ENCODE assay signal across 1 cellular context in the genomic region with DNA sequence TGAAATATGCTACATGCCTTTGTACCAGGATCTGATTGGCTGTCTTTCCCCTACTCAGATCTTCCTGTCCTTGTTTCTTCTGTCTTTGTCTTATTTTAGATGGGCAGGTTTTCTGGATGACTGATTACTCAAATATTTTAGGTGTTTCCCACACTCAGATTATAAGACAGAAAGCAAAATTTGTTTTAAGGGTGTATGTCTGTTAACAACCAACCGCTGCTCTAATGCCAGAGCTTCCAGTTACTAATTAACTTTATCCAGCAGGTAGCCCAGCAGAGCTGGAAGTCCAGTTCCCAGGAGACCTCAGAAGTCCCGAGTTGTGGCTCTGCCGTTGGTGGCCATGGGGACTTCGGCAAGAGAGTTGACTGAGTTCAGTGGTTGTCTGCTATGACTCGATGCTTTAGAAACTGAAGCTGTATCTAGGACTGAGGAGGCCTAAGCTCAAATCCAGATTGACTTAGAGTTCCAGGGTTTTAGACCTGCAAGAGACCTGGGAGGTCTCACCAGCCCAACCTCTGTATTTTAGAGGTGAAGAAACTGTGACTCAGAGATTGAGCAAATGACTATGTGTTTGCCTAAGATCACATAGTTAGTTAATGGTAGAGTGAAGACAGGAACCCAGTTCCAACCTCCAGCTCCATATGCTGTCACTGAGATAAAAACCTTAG.
TF ChIP-seq lines count a peak whose summit lies in the region.

No MANE protein-coding gene starts in this region.

TF ChIP-seq in HepG2, 621 proteins besides CTCF, POLR2A, EP300 and RAD21 (continued from another document and continues in another):
- TF ChIP-seq CREM (IDR thresholded peaks at IDR 0.05): peak; percentile 43; the same call in 1 of the 2 replicates
- TF ChIP-seq CREM (CRISPR knock-in tag; IDR thresholded peaks at IDR 0.05): no peak
- TF ChIP-seq, protein P1, sequence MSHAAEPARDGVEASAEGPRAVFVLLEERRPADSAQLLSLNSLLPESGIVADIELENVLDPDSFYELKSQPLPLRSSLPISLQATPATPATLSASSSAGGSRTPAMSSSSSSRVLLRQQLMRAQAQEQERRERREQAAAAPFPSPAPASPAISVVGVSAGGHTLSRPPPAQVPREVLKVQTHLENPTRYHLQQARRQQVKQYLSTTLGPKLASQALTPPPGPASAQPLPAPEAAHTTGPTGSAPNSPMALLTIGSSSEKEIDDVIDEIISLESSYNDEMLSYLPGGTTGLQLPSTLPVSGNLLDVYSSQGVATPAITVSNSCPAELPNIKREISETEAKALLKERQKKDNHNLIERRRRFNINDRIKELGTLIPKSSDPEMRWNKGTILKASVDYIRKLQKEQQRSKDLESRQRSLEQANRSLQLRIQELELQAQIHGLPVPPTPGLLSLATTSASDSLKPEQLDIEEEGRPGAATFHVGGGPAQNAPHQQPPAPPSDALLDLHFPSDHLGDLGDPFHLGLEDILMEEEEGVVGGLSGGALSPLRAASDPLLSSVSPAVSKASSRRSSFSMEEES (CRISPR knock-in tag; IDR thresholded peaks at IDR 0.05): no peak
- no peak for TF ChIP-seq ATF6 (CRISPR knock-in tag; conservative IDR thresholded peaks at IDR 0.05)
- no peak for TF ChIP-seq RAD51 (IDR thresholded peaks at IDR 0.05; ENCODE audit: borderline replicate concordance)
- TF ChIP-seq ZNF234 (CRISPR knock-in tag; conservative IDR thresholded peaks at IDR 0.05): no peak
- TF ChIP-seq ZSCAN9 (CRISPR knock-in tag; IDR thresholded peaks at IDR 0.05; ENCODE audit: borderline replicate concordance): 0 out of 2 replicates have a peak, but pooled peaks have one; percentile 16
- TF ChIP-seq PRMT3 (CRISPR knock-in tag; IDR thresholded peaks at IDR 0.05; ENCODE audit: borderline replicate concordance, low read depth): no peak
- no peak for TF ChIP-seq ZNF333 (CRISPR knock-in tag; IDR thresholded peaks at IDR 0.05; ENCODE audit: borderline replicate concordance)
- TF ChIP-seq ZNF33B (CRISPR knock-in tag; IDR thresholded peaks at IDR 0.05): no peak
- TF ChIP-seq CENPT (CRISPR knock-in tag; IDR thresholded peaks at IDR 0.05; ENCODE audit: low read depth): no peak
- TF ChIP-seq, protein P2, sequence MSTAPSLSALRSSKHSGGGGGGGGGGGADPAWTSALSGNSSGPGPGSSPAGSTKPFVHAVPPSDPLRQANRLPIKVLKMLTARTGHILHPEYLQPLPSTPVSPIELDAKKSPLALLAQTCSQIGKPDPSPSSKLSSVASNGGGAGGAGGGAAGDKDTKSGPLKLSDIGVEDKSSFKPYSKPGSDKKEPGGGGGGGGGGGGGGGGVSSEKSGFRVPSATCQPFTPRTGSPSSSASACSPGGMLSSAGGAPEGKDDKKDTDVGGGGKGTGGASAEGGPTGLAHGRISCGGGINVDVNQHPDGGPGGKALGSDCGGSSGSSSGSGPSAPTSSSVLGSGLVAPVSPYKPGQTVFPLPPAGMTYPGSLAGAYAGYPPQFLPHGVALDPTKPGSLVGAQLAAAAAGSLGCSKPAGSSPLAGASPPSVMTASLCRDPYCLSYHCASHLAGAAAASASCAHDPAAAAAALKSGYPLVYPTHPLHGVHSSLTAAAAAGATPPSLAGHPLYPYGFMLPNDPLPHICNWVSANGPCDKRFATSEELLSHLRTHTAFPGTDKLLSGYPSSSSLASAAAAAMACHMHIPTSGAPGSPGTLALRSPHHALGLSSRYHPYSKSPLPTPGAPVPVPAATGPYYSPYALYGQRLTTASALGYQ (CRISPR knock-in tag; IDR thresholded peaks at IDR 0.05): no peak
- TF ChIP-seq ZNF335 (CRISPR knock-in tag; IDR thresholded peaks at IDR 0.05): no peak
- no peak for TF ChIP-seq REPIN1 (CRISPR knock-in tag; IDR thresholded peaks at IDR 0.05; ENCODE audit: borderline replicate concordance, low read depth)
- peak; percentile 86; the same call in 1 of the 2 replicates for TF ChIP-seq CEBPB (IDR thresholded peaks at IDR 0.05; ENCODE audit: borderline replicate concordance, low read depth, low read length)
- TF ChIP-seq, protein P3, sequence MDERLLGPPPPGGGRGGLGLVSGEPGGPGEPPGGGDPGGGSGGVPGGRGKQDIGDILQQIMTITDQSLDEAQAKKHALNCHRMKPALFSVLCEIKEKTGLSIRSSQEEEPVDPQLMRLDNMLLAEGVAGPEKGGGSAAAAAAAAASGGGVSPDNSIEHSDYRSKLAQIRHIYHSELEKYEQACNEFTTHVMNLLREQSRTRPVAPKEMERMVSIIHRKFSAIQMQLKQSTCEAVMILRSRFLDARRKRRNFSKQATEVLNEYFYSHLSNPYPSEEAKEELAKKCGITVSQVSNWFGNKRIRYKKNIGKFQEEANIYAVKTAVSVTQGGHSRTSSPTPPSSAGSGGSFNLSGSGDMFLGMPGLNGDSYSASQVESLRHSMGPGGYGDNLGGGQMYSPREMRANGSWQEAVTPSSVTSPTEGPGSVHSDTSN (CRISPR knock-in tag; IDR thresholded peaks at IDR 0.05): no peak
- TF ChIP-seq ZNF605 (CRISPR knock-in tag; IDR thresholded peaks at IDR 0.05): no peak
- TF ChIP-seq, protein P4, sequence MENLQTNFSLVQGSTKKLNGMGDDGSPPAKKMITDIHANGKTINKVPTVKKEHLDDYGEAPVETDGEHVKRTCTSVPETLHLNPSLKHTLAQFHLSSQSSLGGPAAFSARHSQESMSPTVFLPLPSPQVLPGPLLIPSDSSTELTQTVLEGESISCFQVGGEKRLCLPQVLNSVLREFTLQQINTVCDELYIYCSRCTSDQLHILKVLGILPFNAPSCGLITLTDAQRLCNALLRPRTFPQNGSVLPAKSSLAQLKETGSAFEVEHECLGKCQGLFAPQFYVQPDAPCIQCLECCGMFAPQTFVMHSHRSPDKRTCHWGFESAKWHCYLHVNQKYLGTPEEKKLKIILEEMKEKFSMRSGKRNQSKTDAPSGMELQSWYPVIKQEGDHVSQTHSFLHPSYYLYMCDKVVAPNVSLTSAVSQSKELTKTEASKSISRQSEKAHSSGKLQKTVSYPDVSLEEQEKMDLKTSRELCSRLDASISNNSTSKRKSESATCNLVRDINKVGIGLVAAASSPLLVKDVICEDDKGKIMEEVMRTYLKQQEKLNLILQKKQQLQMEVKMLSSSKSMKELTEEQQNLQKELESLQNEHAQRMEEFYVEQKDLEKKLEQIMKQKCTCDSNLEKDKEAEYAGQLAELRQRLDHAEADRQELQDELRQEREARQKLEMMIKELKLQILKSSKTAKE (CRISPR knock-in tag; IDR thresholded peaks at IDR 0.05; ENCODE audit: borderline replicate concordance): no peak
- no peak for TF ChIP-seq ZNF432 (CRISPR knock-in tag; IDR thresholded peaks at IDR 0.05; ENCODE audit: borderline replicate concordance)
- TF ChIP-seq STAT6 (CRISPR knock-in tag; IDR thresholded peaks at IDR 0.05; ENCODE audit: borderline replicate concordance): no peak
- TF ChIP-seq ZNF589 (CRISPR knock-in tag; conservative IDR thresholded peaks at IDR 0.05): no peak
- TF ChIP-seq, protein P5, sequence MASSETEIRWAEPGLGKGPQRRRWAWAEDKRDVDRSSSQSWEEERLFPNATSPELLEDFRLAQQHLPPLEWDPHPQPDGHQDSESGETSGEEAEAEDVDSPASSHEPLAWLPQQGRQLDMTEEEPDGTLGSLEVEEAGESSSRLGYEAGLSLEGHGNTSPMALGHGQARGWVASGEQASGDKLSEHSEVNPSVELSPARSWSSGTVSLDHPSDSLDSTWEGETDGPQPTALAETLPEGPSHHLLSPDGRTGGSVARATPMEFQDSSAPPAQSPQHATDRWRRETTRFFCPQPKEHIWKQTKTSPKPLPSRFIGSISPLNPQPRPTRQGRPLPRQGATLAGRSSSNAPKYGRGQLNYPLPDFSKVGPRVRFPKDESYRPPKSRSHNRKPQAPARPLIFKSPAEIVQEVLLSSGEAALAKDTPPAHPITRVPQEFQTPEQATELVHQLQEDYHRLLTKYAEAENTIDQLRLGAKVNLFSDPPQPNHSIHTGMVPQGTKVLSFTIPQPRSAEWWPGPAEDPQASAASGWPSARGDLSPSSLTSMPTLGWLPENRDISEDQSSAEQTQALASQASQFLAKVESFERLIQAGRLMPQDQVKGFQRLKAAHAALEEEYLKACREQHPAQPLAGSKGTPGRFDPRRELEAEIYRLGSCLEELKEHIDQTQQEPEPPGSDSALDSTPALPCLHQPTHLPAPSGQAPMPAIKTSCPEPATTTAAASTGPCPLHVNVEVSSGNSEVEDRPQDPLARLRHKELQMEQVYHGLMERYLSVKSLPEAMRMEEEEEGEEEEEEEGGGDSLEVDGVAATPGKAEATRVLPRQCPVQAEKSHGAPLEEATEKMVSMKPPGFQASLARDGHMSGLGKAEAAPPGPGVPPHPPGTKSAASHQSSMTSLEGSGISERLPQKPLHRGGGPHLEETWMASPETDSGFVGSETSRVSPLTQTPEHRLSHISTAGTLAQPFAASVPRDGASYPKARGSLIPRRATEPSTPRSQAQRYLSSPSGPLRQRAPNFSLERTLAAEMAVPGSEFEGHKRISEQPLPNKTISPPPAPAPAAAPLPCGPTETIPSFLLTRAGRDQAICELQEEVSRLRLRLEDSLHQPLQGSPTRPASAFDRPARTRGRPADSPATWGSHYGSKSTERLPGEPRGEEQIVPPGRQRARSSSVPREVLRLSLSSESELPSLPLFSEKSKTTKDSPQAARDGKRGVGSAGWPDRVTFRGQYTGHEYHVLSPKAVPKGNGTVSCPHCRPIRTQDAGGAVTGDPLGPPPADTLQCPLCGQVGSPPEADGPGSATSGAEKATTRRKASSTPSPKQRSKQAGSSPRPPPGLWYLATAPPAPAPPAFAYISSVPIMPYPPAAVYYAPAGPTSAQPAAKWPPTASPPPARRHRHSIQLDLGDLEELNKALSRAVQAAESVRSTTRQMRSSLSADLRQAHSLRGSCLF (CRISPR knock-in tag; IDR thresholded peaks at IDR 0.05; ENCODE audit: borderline replicate concordance): no peak
- no peak for TF ChIP-seq REXO4 (CRISPR knock-in tag; IDR thresholded peaks at IDR 0.05; ENCODE audit: borderline replicate concordance)
- TF ChIP-seq JUNB (CRISPR knock-in tag; IDR thresholded peaks at IDR 0.05; ENCODE audit: borderline replicate concordance): no peak
- TF ChIP-seq ZKSCAN8 (CRISPR knock-in tag; IDR thresholded peaks at IDR 0.05; ENCODE audit: borderline replicate concordance): peak; percentile 73
- no peak for TF ChIP-seq RFX5 (IDR thresholded peaks at IDR 0.05; ENCODE audit: low read depth, low read length)
- no peak for TF ChIP-seq ZHX1 (CRISPR knock-in tag; IDR thresholded peaks at IDR 0.05; ENCODE audit: low read depth)
- no peak for TF ChIP-seq ZFP82 (CRISPR knock-in tag; IDR thresholded peaks at IDR 0.05; ENCODE audit: borderline replicate concordance)
- TF ChIP-seq ZNF724P (CRISPR knock-in tag; IDR thresholded peaks at IDR 0.05; ENCODE audit: borderline replicate concordance): no peak
- no peak for TF ChIP-seq ZNF136 (CRISPR knock-in tag; IDR thresholded peaks at IDR 0.05; ENCODE audit: low read depth)
- TF ChIP-seq KDM1A (CRISPR knock-in tag; IDR thresholded peaks at IDR 0.05): no peak
- TF ChIP-seq, protein P6, sequence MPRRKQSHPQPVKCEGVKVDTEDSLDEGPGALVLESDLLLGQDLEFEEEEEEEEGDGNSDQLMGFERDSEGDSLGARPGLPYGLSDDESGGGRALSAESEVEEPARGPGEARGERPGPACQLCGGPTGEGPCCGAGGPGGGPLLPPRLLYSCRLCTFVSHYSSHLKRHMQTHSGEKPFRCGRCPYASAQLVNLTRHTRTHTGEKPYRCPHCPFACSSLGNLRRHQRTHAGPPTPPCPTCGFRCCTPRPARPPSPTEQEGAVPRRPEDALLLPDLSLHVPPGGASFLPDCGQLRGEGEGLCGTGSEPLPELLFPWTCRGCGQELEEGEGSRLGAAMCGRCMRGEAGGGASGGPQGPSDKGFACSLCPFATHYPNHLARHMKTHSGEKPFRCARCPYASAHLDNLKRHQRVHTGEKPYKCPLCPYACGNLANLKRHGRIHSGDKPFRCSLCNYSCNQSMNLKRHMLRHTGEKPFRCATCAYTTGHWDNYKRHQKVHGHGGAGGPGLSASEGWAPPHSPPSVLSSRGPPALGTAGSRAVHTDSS (CRISPR knock-in tag; conservative IDR thresholded peaks at IDR 0.05): no peak
- TF ChIP-seq ZSCAN30 (CRISPR knock-in tag; IDR thresholded peaks at IDR 0.05): no peak
